8 cellular contexts compared by ENCODE assay signal in the genomic region with DNA sequence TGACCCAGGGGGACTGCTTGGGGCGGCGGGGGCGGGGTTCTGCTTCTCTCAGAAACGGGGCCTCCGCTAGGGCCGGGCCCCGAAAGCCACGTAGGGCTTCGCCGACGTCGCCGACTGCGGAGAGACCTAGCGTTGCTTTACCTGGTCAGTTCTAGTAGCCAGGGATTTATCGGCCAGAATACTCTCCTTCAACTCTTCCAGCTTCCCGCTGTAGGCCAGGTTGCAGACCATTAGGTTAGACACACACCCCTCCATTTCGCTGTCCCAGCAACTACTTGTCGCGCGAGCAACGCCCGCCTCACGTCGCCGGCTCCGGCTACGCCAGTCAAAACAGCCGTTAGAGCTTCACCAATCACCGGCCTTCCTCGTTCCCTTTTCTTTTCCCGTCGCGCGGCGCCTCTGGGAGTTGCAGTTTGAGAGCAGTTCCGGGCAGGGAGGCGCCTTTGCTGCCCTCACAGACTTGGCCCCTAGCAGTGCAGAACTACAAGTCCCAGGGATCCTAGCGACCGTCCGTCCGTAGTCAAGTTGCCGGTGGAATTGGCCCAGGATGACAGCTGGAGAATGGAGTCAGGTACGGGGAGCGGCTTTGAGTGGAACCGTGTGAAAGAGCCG. TPM values are rescaled to one million over a fixed set of nuclear protein-coding genes. Genes with fewer than 3 reads are reported as not detected.
A peak's percentile ranks its signal among the peaks of the same experiment; 100 is the strongest.
DNase-seq lines count a peak whose midpoint lies in the region; ATAC-seq, FAIRE-seq and TF ChIP-seq lines count a peak whose summit lies in the region.

Gene ATG4A (plus strand): TSS at position 513 of the 612 bp plus-strand sequence. CDS start 49 bp downstream, at position 562.
A gene with protein sequence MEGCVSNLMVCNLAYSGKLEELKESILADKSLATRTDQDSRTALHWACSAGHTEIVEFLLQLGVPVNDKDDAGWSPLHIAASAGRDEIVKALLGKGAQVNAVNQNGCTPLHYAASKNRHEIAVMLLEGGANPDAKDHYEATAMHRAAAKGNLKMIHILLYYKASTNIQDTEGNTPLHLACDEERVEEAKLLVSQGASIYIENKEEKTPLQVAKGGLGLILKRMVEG (minus strand): TSS at position 277 of the 612 bp plus-strand sequence. CDS start 22 bp downstream, at position 255.

- TF ChIP-seq CTCF in fibroblast of the aortic adventitia (IDR thresholded peaks at IDR 0.05; ENCODE audit: insufficient read depth, low read length) = no peak
- no peak for TF ChIP-seq CTCF in nephron progenitor cell (IDR thresholded peaks at IDR 0.05)

- no peak within 1 kb of the TSS for H3K4me3 Mint-ChIP-seq in nephron progenitor cell

- peak; percentile 98 for ATAC-seq in stimulated activated naive CD8-positive, alpha-beta T cell treated with anti-CD3 and anti-CD28 coated beads, Interleukin-15, Interleukin-2, amounts not matched to agents 100 U/mL and 50 U/mL, for 24 hours

- H3K36me3 Mint-ChIP-seq in nephron progenitor cell (ENCODE audit: low read depth) = peaks cover 18% of the 10 kb centered on the region

- no peaks in the 10 kb centered on the region for H3K9me3 ChIP-seq in MG63

- H3K9me3 Mint-ChIP-seq in nephron progenitor cell = no peaks in the 10 kb centered on the region

- H3K27me3 Mint-ChIP-seq in nephron progenitor cell (ENCODE audit: low read depth, poor library complexity) = peaks cover 16% of the 10 kb centered on the region

- H3K36me3 ChIP-seq in MG63 = peaks cover 9% of the 10 kb centered on the region

- peak; percentile 73 for TF ChIP-seq POLR2A in Raji (IDR thresholded peaks at IDR 0.05; ENCODE audit: insufficient read depth, low read depth, low read length)

- H3K27me3 ChIP-seq in MG63 = no peaks in the 10 kb centered on the region

- peak; percentile 99 for FAIRE-seq in G401.6 (lab: Jason Lieb, UNC)

- peak within 1 kb of the TSS; percentile 73 for H3K4me3 ChIP-seq in MG63
- H3K4me3 ChIP-seq in fibroblast of the aortic adventitia (ENCODE audit: low read depth, low read length) = peak within 1 kb of the TSS; percentile 77

- DNase-seq in HCEC 1CT = peak; percentile 94
- peak; percentile 94 for DNase-seq in MG63
- peak; percentile 78 for DNase-seq in activated T-helper 9 cell treated with anti-CD3 and anti-CD28 coated beads, Interleukin-2, amount 50 U/mL, for 16 hours (ENCODE audit: low read depth)
- peak; percentile 93 for DNase-seq in fibroblast of the aortic adventitia (ENCODE audit: low read depth)
- DNase-seq in nephron progenitor cell = peak; percentile 94
- peak; percentile 85 for DNase-seq in stimulated activated naive CD8-positive, alpha-beta T cell treated with anti-CD3 and anti-CD28 coated beads, Interleukin-15, Interleukin-2, amounts not matched to agents 100 U/mL and 50 U/mL, for 24 hours

- peaks cover 17% of the 10 kb centered on the region for H3K4me1 Mint-ChIP-seq in nephron progenitor cell

- no peak within 1 kb of the TSS for H3K27ac Mint-ChIP-seq in nephron progenitor cell

RNA-seq across cellular contexts. Expression of gene ATG4A, which starts in this region (rescaled TPM):
- 6.0 and 8.9 TPM in 2 replicates for total RNA-seq in MG63 (2014; rRNA removed; shearing (Covaris generic); ENCODE audit: low replicate concordance)
- 12.7 and 14.8 TPM in 2 replicates for total RNA-seq in fibroblast of the aortic adventitia (ENCODE audit: low replicate concordance)

RNA-seq across cellular contexts. Expression of the second gene that starts in this region (rescaled TPM):
- total RNA-seq in MG63 (2014; rRNA removed; shearing (Covaris generic); ENCODE audit: low replicate concordance) = 124 and 133 TPM in 2 replicates
- 57.5 and 80.8 TPM in 2 replicates for total RNA-seq in fibroblast of the aortic adventitia (ENCODE audit: low replicate concordance)

Comparison
In these comparisons a context has a peak if more than half of its experiments do, and no peak if none do; other contexts are left out.
1. Peak in every context shown above with its lines: DNase-seq, ATAC-seq and H3K4me3 ChIP-seq.